16 cellular contexts compared by ENCODE assay signal in the genomic region with DNA sequence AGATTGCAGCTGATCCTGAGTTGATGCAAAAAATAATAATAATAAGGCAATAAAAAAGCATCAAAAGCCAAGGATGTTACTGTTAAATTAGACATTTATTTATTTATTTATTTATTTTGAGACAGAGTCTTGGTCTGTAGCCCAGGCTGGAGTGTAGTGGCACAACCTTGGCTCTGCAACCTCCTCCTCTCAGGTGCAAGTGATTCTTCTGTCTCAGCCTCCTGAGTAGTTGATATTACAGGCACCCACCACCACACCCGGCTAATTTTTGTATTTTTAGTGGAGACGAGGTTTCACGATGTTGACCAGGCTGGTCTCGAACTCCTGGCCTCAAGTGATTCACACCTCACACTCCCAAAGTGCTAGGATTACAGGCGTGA.
"Had no signal": no experiment of that assay in that cellular context is flagged by ENCODE, and none has a peak within 500 bp of the region (broad histone marks: within the 10 kb centered on the region; RNA-seq: fewer than 3 reads in every experiment).

No MANE protein-coding gene starts in this region.

- H3K4me3 ChIP-seq: colonic mucosa, lower lobe of right lung, skin epidermis, transverse colon, uterus had no signal

- H3K4me1 ChIP-seq: colonic mucosa, lower lobe of right lung, uterus had no signal

- H3K36me3 Mint-ChIP-seq: activated naive CD4-positive, alpha-beta T cell treated with anti-CD3 and anti-CD28 coated beads, Interleukin-2, amount 50 U/mL, for 72 hours; immature natural killer cell; natural killer cell treated with Interleukin-12 subunit alpha and Interleukin-12 subunit beta and Interleukin-15 and Interleukin-18, amount 100 ng/mL, for 72 hours had no signal

- H3K36me3 ChIP-seq: colonic mucosa, lower lobe of right lung, transverse colon, uterus had no signal

- H3K9me3 ChIP-seq: colonic mucosa, lower lobe of right lung, transverse colon, uterus had no signal

- H3K27ac ChIP-seq: colonic mucosa, lower lobe of right lung, skin epidermis, transverse colon had no signal

- H3K27ac Mint-ChIP-seq: activated naive CD4-positive, alpha-beta T cell treated with anti-CD3 and anti-CD28 coated beads, Interleukin-2, amount 50 U/mL, for 72 hours; immature natural killer cell; natural killer cell treated with Interleukin-12 subunit alpha and Interleukin-12 subunit beta and Interleukin-15 and Interleukin-18, amount 100 ng/mL, for 72 hours; stimulated activated naive CD8-positive, alpha-beta T cell treated with anti-CD3 and anti-CD28 coated beads, Interleukin-15, Interleukin-2, amounts not matched to agents 100 ng/mL and 50 ng/mL, for 24 hours had no signal

- H3K9me3 Mint-ChIP-seq: activated naive CD4-positive, alpha-beta T cell treated with anti-CD3 and anti-CD28 coated beads, Interleukin-2, amount 50 U/mL, for 72 hours; immature natural killer cell; natural killer cell treated with Interleukin-12 subunit alpha and Interleukin-12 subunit beta and Interleukin-15 and Interleukin-18, amount 100 ng/mL, for 72 hours; stimulated activated naive CD8-positive, alpha-beta T cell treated with anti-CD3 and anti-CD28 coated beads, Interleukin-15, Interleukin-2, amounts not matched to agents 100 ng/mL and 50 ng/mL, for 24 hours had no signal

- ATAC-seq: activated naive CD4-positive, alpha-beta T cell treated with anti-CD3 and anti-CD28 coated beads, Interleukin-2, amount 50 U/mL, for 72 hours; lower lobe of right lung; natural killer cell treated with Interleukin-12 subunit alpha and Interleukin-12 subunit beta and Interleukin-15 and Interleukin-18, amount 100 ng/mL, for 72 hours had no signal

- H3K27me3 Mint-ChIP-seq: natural killer cell treated with Interleukin-12 subunit alpha and Interleukin-12 subunit beta and Interleukin-15 and Interleukin-18, amount 100 ng/mL, for 72 hours; stimulated activated naive CD8-positive, alpha-beta T cell treated with anti-CD3 and anti-CD28 coated beads, Interleukin-15, Interleukin-2, amounts not matched to agents 100 ng/mL and 50 ng/mL, for 24 hours had no signal

- DNase-seq: activated CD4-positive, CD25-positive, alpha-beta regulatory T cell treated with anti-CD3 and anti-CD28 coated beads, Interleukin-2, amount 50 U/mL, for 72 hours; activated gamma-delta T cell; central memory CD4-positive, alpha-beta T cell; colonic mucosa; foreskin melanocyte; head of caudate nucleus; immature natural killer cell; kidney glomerular epithelial cell; lower lobe of right lung; posterior cingulate gyrus; transverse colon; uterus had no signal

- H3K27me3 ChIP-seq: colonic mucosa, transverse colon, uterus had no signal

- H3K4me3 Mint-ChIP-seq: immature natural killer cell; natural killer cell treated with Interleukin-12 subunit alpha and Interleukin-12 subunit beta and Interleukin-15 and Interleukin-18, amount 100 ng/mL, for 72 hours; stimulated activated naive CD8-positive, alpha-beta T cell treated with anti-CD3 and anti-CD28 coated beads, Interleukin-15, Interleukin-2, amounts not matched to agents 100 ng/mL and 50 ng/mL, for 24 hours had no signal
